8 cellular contexts compared by ENCODE assay signal in the genomic region with DNA sequence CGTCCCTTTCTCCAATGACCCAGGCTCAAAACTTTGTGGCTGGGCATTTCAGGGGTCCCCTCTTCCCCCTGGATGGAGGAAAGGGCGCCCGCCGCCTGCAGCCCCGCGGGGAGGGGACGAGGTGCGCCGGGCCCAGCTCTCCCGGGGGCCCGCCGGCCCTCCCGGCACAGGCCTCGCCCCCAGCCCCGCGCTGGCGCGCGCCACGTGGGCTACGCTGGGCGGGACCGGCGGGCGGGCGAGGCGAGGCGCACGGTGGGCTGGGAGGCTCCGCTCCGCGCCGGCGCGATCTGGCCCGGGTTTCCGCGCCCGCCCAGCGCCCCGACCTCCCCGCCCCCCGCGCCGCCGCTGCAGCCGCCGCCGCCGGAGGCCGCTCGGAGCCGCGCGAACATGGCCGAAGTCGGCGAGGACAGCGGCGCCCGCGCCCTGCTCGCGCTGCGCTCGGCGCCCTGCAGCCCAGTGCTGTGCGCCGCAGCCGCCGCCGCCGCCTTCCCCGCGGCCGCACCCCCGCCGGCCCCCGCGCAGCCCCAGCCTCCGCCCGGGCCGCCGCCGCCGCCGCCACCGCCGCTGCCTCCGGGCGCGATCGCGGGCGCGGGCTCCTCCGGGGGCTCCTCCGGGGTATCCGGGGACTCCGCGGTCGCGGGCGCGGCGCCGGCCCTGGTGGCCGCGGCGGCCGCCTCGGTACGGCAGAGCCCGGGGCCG. TPM values are rescaled to one million over a fixed set of nuclear protein-coding genes. Genes with fewer than 3 reads are reported as not detected.
DNase-seq lines count a peak whose midpoint lies in the region; ATAC-seq and TF ChIP-seq lines count a peak whose summit lies in the region.

A gene (plus strand): TSS at position 374 of the 699 bp plus-strand sequence. CDS start 14 bp downstream, at position 388.

- peak within 1 kb of the TSS; percentile 44; the same call in 1 of the 2 replicates for H3K9ac ChIP-seq in HUES48 (ENCODE audit: low read depth, low read length)

- H3K36me3 Mint-ChIP-seq in Calu3 (ENCODE audit: insufficient read depth, unreplicated experiment) (peaks cover 28% of the 10 kb centered on the region), nephron progenitor cell (ENCODE audit: low read depth) (peaks cover 14% of the 10 kb centered on the region)

- peaks cover 8% of the 10 kb centered on the region; the same call in 1 of the 2 replicates for H3K4me1 ChIP-seq in HUES48 (ENCODE audit: control insufficient read depth, insufficient read depth, low read length)

- peaks cover 13% of the 10 kb centered on the region for H3K27me3 Mint-ChIP-seq in Calu3 (ENCODE audit: unreplicated experiment)
- H3K27me3 Mint-ChIP-seq in nephron progenitor cell (ENCODE audit: low read depth, poor library complexity) = peaks cover 41% of the 10 kb centered on the region
- H3K27me3 Mint-ChIP-seq in stimulated activated naive CD8-positive, alpha-beta T cell treated with anti-CD3 and anti-CD28 coated beads, Interleukin-15, amount 100 ng/mL, for 72 hours = no peaks in the 10 kb centered on the region

- no TSS peak for BruUV-seq in Calu3 (replicated peaks; lab: Mats Ljungman, UMichigan)

- ATAC-seq in GM21360 (IDR thresholded peaks at IDR 0.05; ENCODE audit: unreplicated experiment) = peak; percentile 62
- ATAC-seq in stimulated activated naive CD8-positive, alpha-beta T cell treated with anti-CD3 and anti-CD28 coated beads, Interleukin-15, amount 100 ng/mL, for 72 hours = peak; percentile 81

- no peaks in the 10 kb centered on the region for H3K36me3 ChIP-seq in HUES48 (ENCODE audit: control insufficient read depth, insufficient read depth, low read length)

- H3K27ac Mint-ChIP-seq in Calu3 (ENCODE audit: unreplicated experiment) (peak within 1 kb of the TSS; percentile 89), nephron progenitor cell (peak within 1 kb of the TSS; percentile 32)
- peak within 1 kb of the TSS; percentile 95 to 98 for H3K27ac Mint-ChIP-seq in stimulated activated naive CD8-positive, alpha-beta T cell treated with anti-CD3 and anti-CD28 coated beads, Interleukin-15, amount 100 ng/mL, for 72 hours

- no peak within 1 kb of the TSS for H3K27ac ChIP-seq in HUES48 (ENCODE audit: low read depth, low read length)

- H3K27me3 ChIP-seq in HUES48 (ENCODE audit: control insufficient read depth, insufficient read depth, low read length) = peaks cover 35% of the 10 kb centered on the region

- peaks cover 4% of the 10 kb centered on the region for H3K9me3 ChIP-seq in HUES48 (ENCODE audit: control insufficient read depth, insufficient read depth, low read length)

- H3K4me3 ChIP-seq in HUES48 (ENCODE audit: low read depth, low read length) (peak within 1 kb of the TSS; percentile 77), fibroblast of the aortic adventitia (ENCODE audit: low read depth, low read length) (peak within 1 kb of the TSS; percentile 90)

- H3K9me3 Mint-ChIP-seq in Calu3 (ENCODE audit: low read depth, unreplicated experiment) = no peaks in the 10 kb centered on the region
- H3K9me3 Mint-ChIP-seq in nephron progenitor cell = peaks cover 11% of the 10 kb centered on the region
- H3K9me3 Mint-ChIP-seq in stimulated activated naive CD8-positive, alpha-beta T cell treated with anti-CD3 and anti-CD28 coated beads, Interleukin-15, amount 100 ng/mL, for 72 hours = no peaks in the 10 kb centered on the region

- DNase-seq in Calu3 (peak; percentile 93), RPMI8226 (peak; percentile 89), fibroblast of the aortic adventitia (ENCODE audit: low read depth) (peak; percentile 61), nephron progenitor cell (peak; percentile 87)
- DNase-seq in activated T-helper 9 cell treated with anti-CD3 and anti-CD28 coated beads, Interleukin-2, amount 50 U/mL, for 16 hours (ENCODE audit: low read depth) = peak; percentile 75
- DNase-seq in stimulated activated naive CD8-positive, alpha-beta T cell treated with anti-CD3 and anti-CD28 coated beads, Interleukin-15, amount 100 ng/mL, for 72 hours = peak; percentile 80 to 84

- CTCF ChIA-PET in Calu3 (lab: Charles Lee) = interaction anchor here (3.4 kb wide), 1 partner anchor 41 kb away, joined by 17 read pairs; no protein-coding TSS in a partner anchor

- intact Hi-C loops in Calu3 (cut with micrococcal nuclease; ENCODE audit: unreplicated experiment) = no loop called here

- H3K4me3 Mint-ChIP-seq in Calu3 (ENCODE audit: low read depth, unreplicated experiment) (peak within 1 kb of the TSS; percentile 82), nephron progenitor cell (peak within 1 kb of the TSS; percentile 92)
- peak within 1 kb of the TSS; percentile 85 to 95 for H3K4me3 Mint-ChIP-seq in stimulated activated naive CD8-positive, alpha-beta T cell treated with anti-CD3 and anti-CD28 coated beads, Interleukin-15, amount 100 ng/mL, for 72 hours

- H3K4me1 Mint-ChIP-seq in Calu3 (ENCODE audit: low read depth, unreplicated experiment) = peaks cover 13% of the 10 kb centered on the region
- peaks cover 32% of the 10 kb centered on the region for H3K4me1 Mint-ChIP-seq in nephron progenitor cell
- H3K4me1 Mint-ChIP-seq in stimulated activated naive CD8-positive, alpha-beta T cell treated with anti-CD3 and anti-CD28 coated beads, Interleukin-15, amount 100 ng/mL, for 72 hours = peaks cover 42% of the 10 kb centered on the region

- TF ChIP-seq CTCF in Calu3 (IDR thresholded peaks at IDR 0.05; ENCODE audit: unreplicated experiment) = no peak
- TF ChIP-seq CTCF in fibroblast of the aortic adventitia (IDR thresholded peaks at IDR 0.05; ENCODE audit: insufficient read depth, low read length) = no peak
- no peak for TF ChIP-seq CTCF in nephron progenitor cell (IDR thresholded peaks at IDR 0.05)

RNA-seq across cellular contexts. Expression of the gene that starts here (rescaled TPM):
- total RNA-seq in Calu3 (2022) = 65.9 and 67.1 TPM in 2 replicates
- 27.8 and 29.1 TPM in 2 replicates for total RNA-seq in fibroblast of the aortic adventitia (ENCODE audit: low replicate concordance)

Comparison
In these comparisons a context has a peak if more than half of its experiments do, and no peak if none do; other contexts are left out.
1. H3K27ac Mint-ChIP-seq: peak in every context shown above with its lines; median percentile 96 in stimulated activated naive CD8-positive, alpha-beta T cell treated with anti-CD3 and anti-CD28 coated beads, Interleukin-15, amount 100 ng/mL, for 72 hours; 89 in Calu3; 32 in nephron progenitor cell.